Comparison of ENCODE assay signal across 7 cellular contexts in the genomic region with DNA sequence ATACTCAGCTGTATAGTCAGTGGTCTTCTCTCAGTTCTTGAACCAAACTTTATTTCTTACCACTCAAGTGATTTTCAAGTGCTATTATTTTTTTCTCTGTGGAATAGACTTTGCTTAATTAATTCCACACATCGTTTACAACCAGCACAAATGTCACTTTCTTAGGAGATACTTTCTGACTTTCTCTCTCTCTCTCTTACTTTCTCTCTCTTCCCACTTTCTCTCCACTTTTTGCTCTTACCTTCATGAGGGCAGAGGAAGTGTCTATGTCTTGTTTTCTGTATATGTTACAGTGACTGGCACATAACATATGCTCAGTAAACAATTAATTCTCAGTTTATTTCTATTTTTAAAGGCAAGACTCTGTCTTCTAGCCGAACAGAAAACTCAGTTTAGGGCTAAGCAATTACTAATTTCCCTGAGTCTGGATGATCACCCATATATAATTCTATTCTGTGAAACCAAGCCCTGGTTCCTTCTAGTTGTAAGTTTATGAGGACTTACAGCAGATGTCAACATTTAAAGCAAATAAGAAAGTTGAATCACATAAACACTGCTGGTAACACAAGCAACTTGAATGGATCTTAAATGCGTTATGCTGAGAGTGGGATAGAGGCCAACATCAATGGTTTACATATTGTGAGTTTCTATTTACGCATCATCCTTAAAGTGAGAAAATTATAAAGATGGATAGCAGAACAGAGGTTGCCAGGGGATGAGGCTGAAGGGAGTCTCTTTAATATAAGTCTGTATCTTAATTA.
"Had no signal": no experiment of that assay in that cellular context is flagged by ENCODE, and none has a peak within 500 bp of the region (broad histone marks: within the 10 kb centered on the region; RNA-seq: fewer than 3 reads in every experiment).

No MANE protein-coding gene starts in this region.

- H3K36me3 ChIP-seq: HAP-1 had no signal

- H2AFZ ChIP-seq: GM23248 had no signal

- H3K36me3 Mint-ChIP-seq: IgD-negative memory B cell had no signal

- H3K4me3 ChIP-seq: GM23248, HAP-1 had no signal

- H3K9ac ChIP-seq: GM23248 had no signal

- H3K27ac Mint-ChIP-seq: IgD-negative memory B cell had no signal

- H3K27ac ChIP-seq: GM23248 had no signal

- H3K4me1 Mint-ChIP-seq: IgD-negative memory B cell had no signal

- DNase-seq: GM23248, GOT3, H7, KBM-7 had no signal

- H3K9me3 ChIP-seq: HAP-1 had no signal

- ATAC-seq: HCT116 had no signal

- H3K4me3 Mint-ChIP-seq: IgD-negative memory B cell had no signal

- H3K4me1 ChIP-seq: HAP-1 had no signal
